8 cellular contexts compared by ENCODE assay signal in genomic region chr3:138051946-138052802, GRCh38. TPM values are rescaled to one million over a fixed set of nuclear protein-coding genes. Genes with fewer than 3 reads are reported as not detected.
DNase-seq lines count a peak whose midpoint lies in the region; ATAC-seq, FAIRE-seq and TF ChIP-seq lines count a peak whose summit lies in the region.

No MANE protein-coding gene starts in this region.

- H3K27ac ChIP-seq in AG04450 (ENCODE audit: low read depth, low read length) = no peak overlapping the region
- no peak overlapping the region for H3K27ac ChIP-seq in GM12878 (ENCODE audit: control insufficient read depth, insufficient read depth)

- CTCF ChIA-PET in AG04450 (lab: Charles Lee) = interaction anchor here (0.6 to 2.6 kb wide), 21 partner anchors 9 to 1020 kb away, joined by 3 to 23 read pairs (median 6); partner anchors contain the start of gene DZIP1L
- CTCF ChIA-PET in GM12878 (lab: Yijun Ruan, JAX) = interaction anchor here (0.5 to 4.9 kb wide), 49 partner anchors 9 to 1020 kb away, joined by 3 to 52 read pairs (median 4); partner anchors contain the start of gene DZIP1L

- SMC1A ChIA-PET in GM12878 (lab: Charles Lee; ENCODE audit: uncharacterized antibody, unreplicated experiment) = interaction anchor here (0.6 to 6.6 kb wide), 24 partner anchors 9 to 1020 kb away, joined by 3 to 80 read pairs (median 4); no protein-coding TSS in a partner anchor

- ATAC-seq in HG02642 (IDR thresholded peaks at IDR 0.05; ENCODE audit: poor library complexity, unreplicated experiment) (peak; percentile 85), GM12878 (peak; percentile 96), omental fat pad (ENCODE audit: low FRiP score) (no peak)

- TF ChIP-seq CTCF in AG04450 (IDR thresholded peaks at IDR 0.05; ENCODE audit: low read depth, low read length) (peak; percentile 75), GM10266 (IDR thresholded peaks at IDR 0.05; ENCODE audit: control insufficient read depth, insufficient read depth, low read depth, missing control alignments) (peak; percentile 88), GM12878 (IDR thresholded peaks at IDR 0.05 in 2 of 3, conservative IDR thresholded peaks at IDR 0.05 in 1 of 3; ENCODE audit: control insufficient read depth in 2 of 3, extremely low read depth in 1 of 3, insufficient read depth in 1 of 3, low read depth in 3 of 3, low read length in 3 of 3) (peak; percentile 78 to 93 (median 83)), omental fat pad (IDR thresholded peaks at IDR 0.05) (no peak)

- H3K27me3 ChIP-seq in AG04450 (ENCODE audit: control insufficient read depth, insufficient read depth, low read length) (no peaks in the 10 kb centered on the region), GM12878 (replicated peaks in 1 of 2; ENCODE audit: control insufficient read depth in 2 of 2, insufficient read depth in 2 of 2, low read length in 1 of 2) (no peaks in the 10 kb centered on the region)

- RAD21 ChIA-PET in GM12878 (lab: Charles Lee; ENCODE audit: unreplicated experiment) = interaction anchor here (0.8 to 4.6 kb wide), 23 partner anchors 8 to 1019 kb away, joined by 3 to 43 read pairs (median 4); no protein-coding TSS in a partner anchor

- H3K79me2 ChIP-seq in GM12878 (ENCODE audit: control insufficient read depth, insufficient read depth, low read length) = no peaks in the 10 kb centered on the region

- POLR2A ChIA-PET in AG04450 (lab: Yijun Ruan, JAX) (no interaction called here), GM12878 (lab: Charles Lee) (interaction anchor here (0.6 to 0.8 kb wide), 2 partner anchors 35 to 1253 kb away, joined by 4 to 5 read pairs; no protein-coding TSS in a partner anchor)

- FAIRE-seq in GM12878 (lab: Jason Lieb, UNC) = peak; percentile 59

- TF ChIP-seq POLR2A in GM12878 (IDR thresholded peaks at IDR 0.05; ENCODE audit: low read depth, low read length) = no peak

- H4K20me1 ChIP-seq in GM12878 (ENCODE audit: control insufficient read depth, insufficient read depth) = no peaks in the 10 kb centered on the region

- DNase-seq in AG04450 (ENCODE audit: low read depth, low spot score) (peak; percentile 15), GM10266 (ENCODE audit: extremely low spot score) (peak; percentile 40), NCI-H1105 (lab: John Stamatoyannopoulos, UW) (peak; percentile 52), GM12878 (ENCODE audit: low read depth, low spot score) (no peak), left kidney (ENCODE audit: low read depth, low spot score) (peak; percentile 72), omental fat pad (ENCODE audit: low spot score) (no peak)
- no peak for DNase-seq in effector CD4-positive, alpha-beta T cell

- in situ Hi-C loops in GM12878 (cut with MboI) = loop anchor here (5.0 kb wide), 1 partner anchor 950 kb away; no protein-coding TSS in a partner anchor

- BruUV-seq in GM12878 (replicated peaks; lab: Mats Ljungman, UMichigan) = no TSS peak

- no peaks in the 10 kb centered on the region for H3K36me3 ChIP-seq in GM12878 (ENCODE audit: control insufficient read depth in 2 of 2, insufficient read depth in 2 of 2, low read length in 1 of 2)

- no peak for TF ChIP-seq EP300 in GM12878 (IDR thresholded peaks at IDR 0.05; ENCODE audit: borderline replicate concordance in 1 of 2, control insufficient read depth in 1 of 2, low read depth in 2 of 2, low read length in 2 of 2)

- no peak overlapping the region for H3K4me2 ChIP-seq in GM12878 (ENCODE audit: control insufficient read depth, insufficient read depth)

- no peak overlapping the region for H3K9ac ChIP-seq in GM12878 (ENCODE audit: control insufficient read depth, insufficient read depth, low read length)

- H3K9me3 ChIP-seq in AG04450 (ENCODE audit: control insufficient read depth, insufficient read depth, low read length) = no peaks in the 10 kb centered on the region
- no peaks in the 10 kb centered on the region; the same call in 2 of the 3 replicates for H3K9me3 ChIP-seq in GM12878 (replicated peaks; ENCODE audit: control insufficient read depth, insufficient read depth, low read length)

- TF ChIP-seq RAD21 in GM12878 (IDR thresholded peaks at IDR 0.05; ENCODE audit: insufficient read depth, low read depth, low read length) = peak; percentile 91

- H3K4me1 ChIP-seq in GM12878 (ENCODE audit: control insufficient read depth, insufficient read depth, low read length) = peaks cover 7% of the 10 kb centered on the region; the same call in 1 of the 2 replicates

- H3K4me3 ChIP-seq in AG04450 (ENCODE audit: low read depth, low read length) (no peak overlapping the region), GM12878 (no peak overlapping the region)

- intact Hi-C loops in GM12878 (cut with micrococcal nuclease; ENCODE audit: unreplicated experiment) = loop anchor here (1.0 to 2.0 kb wide), 5 partner anchors 81 to 947 kb away; no protein-coding TSS in a partner anchor

- 32% methylated on average over 8 of the region's 8 CpGs for WGBS in GM12878 (ENCODE audit: insufficient coverage, insufficient replicate concordance, low lambda C conversion rate, missing lambda C conversion rate)

- no peak overlapping the region for H2AFZ ChIP-seq in GM12878 (ENCODE audit: control insufficient read depth, low read depth, low read length)

TF ChIP-seq in GM12878, 131 proteins besides CTCF, POLR2A, EP300 and RAD21 (continues in another document):
- no peak for TF ChIP-seq CBX3 (IDR thresholded peaks at IDR 0.05; ENCODE audit: borderline replicate concordance, low read depth)
- TF ChIP-seq E2F8 (IDR thresholded peaks at IDR 0.05; ENCODE audit: low read depth, partially characterized antibody) = no peak
- TF ChIP-seq HCFC1 (IDR thresholded peaks at IDR 0.05; ENCODE audit: low read length) = no peak
- TF ChIP-seq RB1 (IDR thresholded peaks at IDR 0.05; ENCODE audit: borderline replicate concordance) = 0 out of 2 replicates have a peak, but pooled peaks have one; percentile 40
- TF ChIP-seq ZNF274 (IDR thresholded peaks at IDR 0.05; ENCODE audit: insufficient read depth, insufficient read length) = no peak
- TF ChIP-seq NR2C1 (IDR thresholded peaks at IDR 0.05) = no peak
- no peak for TF ChIP-seq ELK1 (IDR thresholded peaks at IDR 0.05; ENCODE audit: low read depth, low read length)
- TF ChIP-seq BCL11A (IDR thresholded peaks at IDR 0.05; ENCODE audit: low read depth, low read length) = no peak
- 0 out of 2 replicates have a peak, but pooled peaks have one; percentile 35 for TF ChIP-seq MXI1 (IDR thresholded peaks at IDR 0.05; ENCODE audit: low read depth, low read length)
- TF ChIP-seq SMC3 (IDR thresholded peaks at IDR 0.05; ENCODE audit: borderline replicate concordance, low read length) = peak; percentile 90

RNA-seq across cellular contexts. Expression of gene CLDN18, which starts 42.2 kb away (rescaled TPM):
- polyA plus RNA-seq in AG04450 (2011; rRNA removed) (not detected in 2 replicates), GM12878 (2011; rRNA removed) (0.18 and 0.23 TPM in 2 replicates), GM12878 (2014; fragmentation: Illumina TruSeq; extraction: Trizol) (0.13 and 0.21 TPM in 2 replicates), GM12878 (2014; fragmentation: Nextera tagmentation; extraction: Ambion mirVana) (under 1 TPM; 0.05 to 0.09 TPM), GM12878 (2014; rRNA removed) (0.04 and 0.18 TPM in 2 replicates), GM12878 (2016; fragmentation: Nextera tagmentation; extraction: Ambion mirVana) (under 1 TPM in 1 of 2 experiments, not detected in 1; 0.28 TPM)
- polyA minus RNA-seq in AG04450 (2011; rRNA and poly(A)+ RNA removed) = not detected in 2 replicates
- not detected in 2 replicates for total RNA-seq in GM12878 (2013; cell fraction: nucleolus; rRNA removed)
- total RNA-seq in GM12878 (2014; rRNA removed) (0.11 and 0.22 TPM in 2 replicates), GM12878 (2014; rRNA removed; fragmentation: Illumina TruSeq; extraction: Trizol) (0.18 TPM in 2 replicates), GM12878 (2021) (0.26 and 0.32 TPM in 2 replicates), omental fat pad (not detected)
- polyA plus RNA-seq in GM12878 (2011; ENCODE audit: low read depth) = not detected
- polyA plus RNA-seq in GM12878 (2011; cell fraction: cytosol; rRNA removed) = 0.03 and 0.08 TPM in 2 replicates
- polyA plus RNA-seq in GM12878 (2011; cell fraction: nucleus; rRNA removed) = 0.06 TPM in 2 replicates
- 0.07 TPM in 1 of 2 replicates, not detected in the other for polyA plus RNA-seq in GM12878 (2012)
- 0.22 and 0.36 TPM in 2 replicates for polyA minus RNA-seq in GM12878 (2011; rRNA and poly(A)+ RNA removed)
- polyA minus RNA-seq in GM12878 (2011; cell fraction: cytosol; rRNA and poly(A)+ RNA removed) = 0.27 TPM in 1 of 2 replicates, not detected in the other
- 0.12 TPM in 1 of 2 replicates, not detected in the other for polyA minus RNA-seq in GM12878 (2011; cell fraction: nucleus; rRNA and poly(A)+ RNA removed)

Comparison
In these comparisons a context has a peak if more than half of its experiments do, and no peak if none do; other contexts are left out.
1. DNase-seq: peak in AG04450 (single experiment), GM10266 (single experiment), NCI-H1105 (single experiment) and left kidney (single experiment); none in GM12878 (single experiment), omental fat pad (single experiment) and effector CD4-positive, alpha-beta T cell (single experiment).
2. CTCF ChIP-seq: peak in AG04450 (single experiment), GM10266 (single experiment) and GM12878 (3 of 3); none in omental fat pad (0 of 3).